In the genomic region with DNA sequence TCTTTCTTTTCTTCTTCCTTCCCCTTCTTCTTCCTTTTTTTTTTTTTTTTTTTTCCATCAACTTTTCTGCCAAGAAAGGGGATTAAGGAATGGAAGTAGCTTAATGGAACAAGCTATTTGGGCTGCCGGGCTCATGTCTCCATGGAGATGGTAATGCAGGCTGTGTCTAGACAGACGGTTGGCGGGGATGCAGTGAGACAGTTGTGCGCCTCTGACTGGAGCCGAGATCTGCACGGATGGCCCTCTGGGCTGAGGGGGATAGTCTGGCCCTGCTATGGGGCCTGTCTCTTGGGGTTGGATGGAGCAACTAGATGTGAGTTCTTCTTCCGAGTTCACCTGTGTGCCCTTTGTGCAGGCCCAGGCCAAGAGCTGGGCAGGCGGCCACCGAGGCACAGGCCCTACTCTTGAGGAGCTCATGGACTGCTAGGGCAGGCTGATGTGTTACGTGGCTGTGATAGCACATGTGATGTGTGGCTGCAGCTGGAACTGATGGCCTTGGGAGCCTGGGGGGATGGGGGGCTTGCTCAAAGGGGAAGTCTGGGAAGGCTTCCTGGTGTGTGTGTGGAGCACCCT, we compare ENCODE assay signal across 19 cellular contexts. TPM values are rescaled to one million over a fixed set of nuclear protein-coding genes. Genes with fewer than 3 reads are reported as not detected.
DNase-seq lines count a peak whose midpoint lies in the region; ATAC-seq and TF ChIP-seq lines count a peak whose summit lies in the region.
"Had no signal": no experiment of that assay in that cellular context is flagged by ENCODE, and none has a peak within 500 bp of the region (broad histone marks: within the 10 kb centered on the region; RNA-seq: fewer than 3 reads in every experiment).

No MANE protein-coding gene starts in this region.

- no peak overlapping the region for H2BK120ac ChIP-seq in neuronal stem cell (ENCODE audit: low read depth, low read length)

- H3K4me3 ChIP-seq in endodermal cell (ENCODE audit: low read length) (no peak overlapping the region), neuronal stem cell (ENCODE audit: low read length in 2 of 2) (peak overlapping the region in 1 of 2 donors; percentile 41)
- H3K4me3 ChIP-seq: PC-9, SJCRH30 had no signal

- peak overlapping the region; percentile 11 for H3K18ac ChIP-seq in neuronal stem cell (ENCODE audit: low read length)

- no peak overlapping the region for H4K8ac ChIP-seq in neuronal stem cell (ENCODE audit: low read depth, low read length)

- DNase-seq in Ammon's horn (ENCODE audit: low spot score) (peak; percentile 85), NCI-H82 treated with DMSO at 0.1 percent for 48 hours (lab: John Stamatoyannopoulos, UW; ENCODE audit: unreplicated experiment) (peak; percentile 88), endodermal cell (no peak), neuronal stem cell (ENCODE audit: low spot score) (no peak), cortex of kidney (lab: John Stamatoyannopoulos, UW) (no peak)
- DNase-seq in stimulated activated CD4-positive, alpha-beta T cell treated with anti-CD3 and anti-CD28 coated beads, Interleukin-12 subunit alpha, Interleukin-12 subunit beta, amount 100 ng/mL, for 4 hours: no peak
- DNase-seq in stimulated activated CD4-positive, alpha-beta T cell treated with anti-CD3 and anti-CD28 coated beads, Interleukin-2, amount 100 ng/mL, for 48 hours: no peak
- DNase-seq: H7, Kasumi-1, NCI-H1105 treated with DMSO at 0.1 percent for 48 hours, NCI-H187, NCI-H2171, NCI-H446 treated with DMSO at 0.1 percent for 48 hours, NCI-H774, PC-9, SJCRH30 had no signal

- H3K9me3 ChIP-seq in endodermal cell (ENCODE audit: control insufficient read depth, low read length): no peaks in the 10 kb centered on the region
- no peaks in the 10 kb centered on the region for H3K9me3 ChIP-seq in neuronal stem cell (replicated peaks in 1 of 2; ENCODE audit: control insufficient read depth in 2 of 2, insufficient read depth in 1 of 2, low read depth in 1 of 2, low read length in 2 of 2)
- H3K9me3 ChIP-seq: SJCRH30 had no signal

- H2AK5ac ChIP-seq in neuronal stem cell (ENCODE audit: low read depth, low read length): no peak overlapping the region

- no peak for ATAC-seq in HG03378 (IDR thresholded peaks at IDR 0.05; ENCODE audit: unreplicated experiment)

- H3K79me1 ChIP-seq in neuronal stem cell (ENCODE audit: low read depth, low read length): no peaks in the 10 kb centered on the region

- H2BK15ac ChIP-seq in neuronal stem cell (ENCODE audit: low read length): peak overlapping the region; percentile 19

- H3K4me1 ChIP-seq in endodermal cell (ENCODE audit: control insufficient read depth, insufficient read depth, low read length) (no peaks in the 10 kb centered on the region), neuronal stem cell (ENCODE audit: control insufficient read depth in 2 of 2, insufficient read depth in 1 of 2, low read depth in 1 of 2, low read length in 2 of 2) (peaks cover 0 to 3% of the 10 kb centered on the region in 2 donors)
- H3K4me1 ChIP-seq: SJCRH30 had no signal

- H2AFZ ChIP-seq in neuronal stem cell (ENCODE audit: low read length): no peak overlapping the region
- H2AFZ ChIP-seq: PC-9 had no signal

- no peaks in the 10 kb centered on the region for H3K36me3 Mint-ChIP-seq in endodermal cell (ENCODE audit: low read depth)
- H3K36me3 Mint-ChIP-seq: IgD-negative memory B cell had no signal

- no peak overlapping the region for H3K9ac ChIP-seq in endodermal cell (ENCODE audit: extremely low read depth, low read length, poor library complexity, severe bottlenecking)
- H3K9ac ChIP-seq in neuronal stem cell (ENCODE audit: low read depth, low read length, poor library complexity): no peak overlapping the region

- H3K27me3 ChIP-seq in endodermal cell (ENCODE audit: control insufficient read depth, insufficient read depth, low read length, poor library complexity, severe bottlenecking) (no peaks in the 10 kb centered on the region), neuronal stem cell (ENCODE audit: control insufficient read depth in 3 of 3, insufficient read depth in 3 of 3, low read depth in 1 of 3, low read length in 3 of 3) (no peaks in the 10 kb centered on the region)

- H3K9me3 Mint-ChIP-seq in endodermal cell: no peaks in the 10 kb centered on the region

- no peak overlapping the region for H2BK5ac ChIP-seq in neuronal stem cell (ENCODE audit: low read length)

- no peak overlapping the region for H4K91ac ChIP-seq in neuronal stem cell (ENCODE audit: low read depth, low read length, poor library complexity)

- H3K4me3 Mint-ChIP-seq in endodermal cell: no peak overlapping the region
- H3K4me3 Mint-ChIP-seq: IgD-negative memory B cell had no signal

- TF ChIP-seq CTCF in endodermal cell (conservative IDR thresholded peaks at IDR 0.05): no peak

- no peak overlapping the region for H3K27ac Mint-ChIP-seq in endodermal cell

- H3K4me1 Mint-ChIP-seq in endodermal cell: no peaks in the 10 kb centered on the region
- H3K4me1 Mint-ChIP-seq: IgD-negative memory B cell had no signal

- H3K27ac ChIP-seq in endodermal cell (ENCODE audit: low read depth, low read length) (peak overlapping the region; percentile 68), neuronal stem cell (replicated peaks; ENCODE audit: low read length) (no peak overlapping the region)
- H3K27ac ChIP-seq: PC-9, SJCRH30 had no signal

- no peak overlapping the region for H3K23ac ChIP-seq in neuronal stem cell (ENCODE audit: low read depth, low read length, poor library complexity)

- no peak overlapping the region for H3K4me2 ChIP-seq in neuronal stem cell (ENCODE audit: insufficient read depth, low read length, poor library complexity, severe bottlenecking)
- H3K4me2 ChIP-seq: PC-9 had no signal

- WGBS in endodermal cell (ENCODE audit: insufficient coverage in 1 of 2, insufficient read length in 1 of 2), 2 experiments: 90 to 93% methylated on average over 4 to 10 of the region's 10 CpGs
- no CpG with 5 or more reads among the region's 10 CpGs for WGBS in neuronal stem cell (ENCODE audit: extremely low coverage in 2 of 2, insufficient read length in 2 of 2, insufficient replicate concordance in 1 of 2), 2 donors

- no peak overlapping the region for H2BK12ac ChIP-seq in neuronal stem cell (ENCODE audit: low read length)

- no peak overlapping the region for H3K4ac ChIP-seq in neuronal stem cell (ENCODE audit: low read length)

- peaks cover 2% of the 10 kb centered on the region for H3K27me3 Mint-ChIP-seq in endodermal cell (ENCODE audit: insufficient read depth)

- no peak overlapping the region for H3K14ac ChIP-seq in neuronal stem cell (ENCODE audit: low read length)

- no peaks in the 10 kb centered on the region for H3K36me3 ChIP-seq in endodermal cell (ENCODE audit: control insufficient read depth, insufficient read depth, low read length)
- no peaks in the 10 kb centered on the region for H3K36me3 ChIP-seq in neuronal stem cell (replicated peaks in 1 of 2; ENCODE audit: control insufficient read depth in 2 of 2, insufficient read depth in 2 of 2, low read length in 2 of 2)
- H3K36me3 ChIP-seq: SJCRH30 had no signal

RNA-seq across cellular contexts. Expression of a gene that starts 45.6 kb away (rescaled TPM):
- not detected for total RNA-seq in endodermal cell
- polyA plus RNA-seq in endodermal cell (2013, experiment 1 of 2): 22.3 TPM
- 17.8 TPM for polyA plus RNA-seq in endodermal cell (2013, experiment 2 of 2)
- 0.42 TPM for polyA plus RNA-seq in neuronal stem cell (2013, experiment 1 of 2)
- polyA plus RNA-seq in neuronal stem cell (2013, experiment 2 of 2): 0.37 TPM
- total RNA-seq: HT1080, PC-9, SJCRH30 had no signal
- polyA plus RNA-seq: IgD-negative memory B cell had no signal

Comparison
In these comparisons a context has a peak if more than half of its experiments do, and no peak if none do; other contexts are left out.
1. DNase-seq: peak in Ammon's horn (single experiment) and NCI-H82 treated with DMSO at 0.1 percent for 48 hours (single experiment); none in endodermal cell (single experiment), neuronal stem cell (single experiment), stimulated activated CD4-positive, alpha-beta T cell treated with anti-CD3 and anti-CD28 coated beads, Interleukin-12 subunit alpha, Interleukin-12 subunit beta, amount 100 ng/mL, for 4 hours (single experiment), cortex of kidney (single experiment) and stimulated activated CD4-positive, alpha-beta T cell treated with anti-CD3 and anti-CD28 coated beads, Interleukin-2, amount 100 ng/mL, for 48 hours (0 of 2).